Comparison of ENCODE assay signal across 10 cellular contexts in the genomic region with DNA sequence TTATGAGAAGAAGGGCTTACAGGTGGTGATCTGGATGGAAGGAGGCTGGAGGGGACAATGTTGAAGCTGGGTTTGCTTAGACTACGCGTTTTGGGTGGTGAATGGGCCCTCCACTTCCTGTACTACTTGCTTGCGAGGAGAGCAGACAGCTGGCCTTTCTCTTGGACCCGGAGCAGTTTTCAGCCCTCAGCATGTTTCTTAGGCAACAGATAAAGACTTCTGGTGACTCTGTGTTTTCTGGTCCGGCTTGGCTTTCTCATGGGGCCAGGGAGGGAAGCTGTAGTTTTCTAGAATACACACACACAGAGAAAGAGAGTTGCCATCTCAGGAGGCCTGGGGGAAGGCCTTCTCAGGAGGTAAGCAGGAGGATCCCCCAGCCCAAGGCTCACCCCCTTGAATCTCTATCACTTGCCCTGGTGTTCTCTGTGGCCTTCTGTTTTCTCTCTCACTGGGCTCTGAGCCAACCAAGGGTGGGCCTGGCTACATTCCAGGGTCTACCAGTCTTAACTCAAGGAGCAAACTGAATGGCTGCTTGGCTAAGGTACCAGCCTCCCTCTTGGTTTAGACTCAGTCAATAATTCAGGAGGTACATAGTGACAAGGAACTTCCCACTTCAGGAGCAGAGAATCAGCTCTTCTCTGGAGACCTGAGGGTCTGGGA. TPM values are rescaled to one million over a fixed set of nuclear protein-coding genes. Genes with fewer than 3 reads are reported as not detected.
DNase-seq lines count a peak whose midpoint lies in the region; ATAC-seq, FAIRE-seq and TF ChIP-seq lines count a peak whose summit lies in the region.
"Had no signal": no experiment of that assay in that cellular context is flagged by ENCODE, and none has a peak within 500 bp of the region (broad histone marks: within the 10 kb centered on the region; RNA-seq: fewer than 3 reads in every experiment).

No MANE protein-coding gene starts in this region.

- peaks cover 4% of the 10 kb centered on the region for H3K36me3 Mint-ChIP-seq in activated naive CD4-positive, alpha-beta T cell treated with anti-CD3 and anti-CD28 coated beads, Interleukin-2, amount 10 ng/mL, durations not matched to agents 7 days and 5 days
- H3K36me3 Mint-ChIP-seq in activated CD8-positive, alpha-beta T cell treated with anti-CD3 and anti-CD28 coated beads, Interleukin-2, amount 10 ng/mL, durations not matched to agents 7 days and 5 days (ENCODE audit: low read depth) = peaks cover 9% of the 10 kb centered on the region
- H3K36me3 Mint-ChIP-seq in type B pancreatic cell = no peaks in the 10 kb centered on the region

- no peak overlapping the region for H3K4me2 ChIP-seq in SK-N-SH

- peak overlapping the region; percentile 53 for H3K4me3 Mint-ChIP-seq in activated naive CD4-positive, alpha-beta T cell treated with anti-CD3 and anti-CD28 coated beads, Interleukin-2, amount 10 ng/mL, durations not matched to agents 7 days and 5 days
- H3K4me3 Mint-ChIP-seq in activated CD8-positive, alpha-beta T cell treated with anti-CD3 and anti-CD28 coated beads, Interleukin-2, amount 10 ng/mL, durations not matched to agents 7 days and 5 days = peak overlapping the region; percentile 46
- H3K4me3 Mint-ChIP-seq in type B pancreatic cell = peak overlapping the region; percentile 77

- CTCF ChIA-PET in activated naive CD4-positive, alpha-beta T cell treated with anti-CD3 and anti-CD28 coated beads, Interleukin-2, amount 10 ng/mL, durations not matched to agents 7 days and 5 days (lab: Charles Lee) = interaction anchor here (0.8 to 1.6 kb wide), 5 partner anchors 14 to 174 kb away, joined by 3 to 9 read pairs (median 3); a partner anchor contains a TSS
- CTCF ChIA-PET in activated CD8-positive, alpha-beta T cell treated with anti-CD3 and anti-CD28 coated beads, Interleukin-2, amount 10 ng/mL, durations not matched to agents 7 days and 5 days (lab: Charles Lee) = interaction anchor here (0.8 to 7.9 kb wide), 7 partner anchors 15 to 104 kb away, joined by 3 to 63 read pairs (median 8); a partner anchor contains a TSS
- CTCF ChIA-PET in SK-N-SH (lab: Yijun Ruan, JAX) = interaction anchor here (0.9 to 1.4 kb wide), 2 partner anchors 9 to 83 kb away, joined by 3 to 5 read pairs; no protein-coding TSS in a partner anchor

- no peaks in the 10 kb centered on the region for H3F3A ChIP-seq in SK-N-SH (replicated peaks; ENCODE audit: insufficient read depth)

- WGBS in SK-N-SH (ENCODE audit: low lambda C conversion rate) = 73% methylated on average over 5 of the region's 5 CpGs

- peaks cover 38% of the 10 kb centered on the region for H3K4me1 Mint-ChIP-seq in activated naive CD4-positive, alpha-beta T cell treated with anti-CD3 and anti-CD28 coated beads, Interleukin-2, amount 10 ng/mL, durations not matched to agents 7 days and 5 days
- H3K4me1 Mint-ChIP-seq in activated CD8-positive, alpha-beta T cell treated with anti-CD3 and anti-CD28 coated beads, Interleukin-2, amount 10 ng/mL, durations not matched to agents 7 days and 5 days (ENCODE audit: low read depth) = peaks cover 37% of the 10 kb centered on the region
- peaks cover 14% of the 10 kb centered on the region for H3K4me1 Mint-ChIP-seq in type B pancreatic cell (ENCODE audit: unreplicated experiment)

- H3K9me3 Mint-ChIP-seq in activated naive CD4-positive, alpha-beta T cell treated with anti-CD3 and anti-CD28 coated beads, Interleukin-2, amount 10 ng/mL, durations not matched to agents 7 days and 5 days = no peaks in the 10 kb centered on the region
- no peaks in the 10 kb centered on the region for H3K9me3 Mint-ChIP-seq in activated CD8-positive, alpha-beta T cell treated with anti-CD3 and anti-CD28 coated beads, Interleukin-2, amount 10 ng/mL, durations not matched to agents 7 days and 5 days (ENCODE audit: insufficient read depth)
- H3K9me3 Mint-ChIP-seq in type B pancreatic cell = peaks cover 4% of the 10 kb centered on the region

- H3K36me3 ChIP-seq in kidney (ENCODE audit: control insufficient read depth in 1 of 2, insufficient read depth in 2 of 2, low read length in 2 of 2) (peaks cover 9 to 10% of the 10 kb centered on the region in 2 donors), SK-N-SH (replicated peaks in 1 of 2; ENCODE audit: control insufficient read depth in 1 of 2, insufficient read depth in 2 of 2, low read length in 1 of 2) (peaks cover 5 to 7% of the 10 kb centered on the region in 2 experiments)

- H4K20me1 ChIP-seq in SK-N-SH (ENCODE audit: insufficient read depth) = no peaks in the 10 kb centered on the region

- peak overlapping the region; percentile 74 for H3K27ac Mint-ChIP-seq in activated naive CD4-positive, alpha-beta T cell treated with anti-CD3 and anti-CD28 coated beads, Interleukin-2, amount 10 ng/mL, durations not matched to agents 7 days and 5 days
- H3K27ac Mint-ChIP-seq in activated CD8-positive, alpha-beta T cell treated with anti-CD3 and anti-CD28 coated beads, Interleukin-2, amount 10 ng/mL, durations not matched to agents 7 days and 5 days = peak overlapping the region; percentile 81
- H3K27ac Mint-ChIP-seq in type B pancreatic cell = peak overlapping the region; percentile 37

- intact Hi-C loops in kidney (cut with DNase I) = no loop called here

- H3K27ac ChIP-seq in kidney (ENCODE audit: low read depth in 2 of 2, low read length in 2 of 2) (no peak overlapping the region), SK-N-SH (ENCODE audit: low read depth in 2 of 2, low read length in 1 of 2) (no peak overlapping the region)

- FAIRE-seq in kidney (lab: Jason Lieb, UNC) = no peak

- H3K4me3 ChIP-seq in kidney (ENCODE audit: low read length in 2 of 2) (no peak overlapping the region), SK-N-SH (ENCODE audit: low read depth in 2 of 2, low read length in 1 of 2) (no peak overlapping the region)

- peaks cover 18% of the 10 kb centered on the region for H3K79me2 ChIP-seq in SK-N-SH (ENCODE audit: insufficient read depth)

- peak overlapping the region in 1 of 2 donors; percentile 65 for H3K9ac ChIP-seq in kidney (ENCODE audit: low read length in 2 of 2)
- H3K9ac ChIP-seq in SK-N-SH = no peak overlapping the region

- DNase-seq in activated naive CD4-positive, alpha-beta T cell treated with anti-CD3 and anti-CD28 coated beads, Interleukin-2, amount 10 ng/mL, durations not matched to agents 7 days and 5 days = peak; percentile 25
- DNase-seq in activated naive CD4-positive, alpha-beta T cell treated with anti-CD3 and anti-CD28 coated beads, Interleukin-2, amount 50 U/mL, for 16 hours = no peak
- DNase-seq in activated CD8-positive, alpha-beta T cell treated with anti-CD3 and anti-CD28 coated beads, Interleukin-2, amount 10 ng/mL, durations not matched to agents 7 days and 5 days = peak; percentile 47
- DNase-seq in kidney (peak; percentile 48), type B pancreatic cell (ENCODE audit: extremely low spot score, unreplicated experiment) (no peak), SK-N-SH (no peak), NCI-H526 treated with DMSO at 0.1 percent for 48 hours (lab: John Stamatoyannopoulos, UW) (no peak)
- DNase-seq: retina had no signal

- H3K27me3 ChIP-seq in SK-N-SH (ENCODE audit: insufficient read depth) = no peaks in the 10 kb centered on the region

- TF ChIP-seq RAD21 in SK-N-SH (IDR thresholded peaks at IDR 0.05; ENCODE audit: low read length) = no peak

- peaks cover 8% of the 10 kb centered on the region for H3K27me3 Mint-ChIP-seq in activated naive CD4-positive, alpha-beta T cell treated with anti-CD3 and anti-CD28 coated beads, Interleukin-2, amount 10 ng/mL, durations not matched to agents 7 days and 5 days
- no peaks in the 10 kb centered on the region for H3K27me3 Mint-ChIP-seq in activated CD8-positive, alpha-beta T cell treated with anti-CD3 and anti-CD28 coated beads, Interleukin-2, amount 10 ng/mL, durations not matched to agents 7 days and 5 days (ENCODE audit: low read depth)
- no peaks in the 10 kb centered on the region for H3K27me3 Mint-ChIP-seq in type B pancreatic cell

- no peaks in the 10 kb centered on the region for H3K9me2 ChIP-seq in SK-N-SH

- peaks cover 20 to 24% of the 10 kb centered on the region in 2 donors for H3K4me1 ChIP-seq in kidney (ENCODE audit: control insufficient read depth in 1 of 2, insufficient read depth in 1 of 2, low read depth in 1 of 2, low read length in 2 of 2)
- peaks cover 5 to 17% of the 10 kb centered on the region in 2 experiments; a peak in 1 of 4 replicates for H3K4me1 ChIP-seq in SK-N-SH (ENCODE audit: control insufficient read depth in 1 of 2, insufficient read depth in 2 of 2, low read depth in 1 of 2, low read length in 1 of 2)

- H3K9me3 ChIP-seq in kidney (ENCODE audit: control insufficient read depth in 1 of 2, low read length in 2 of 2) (no peaks in the 10 kb centered on the region), SK-N-SH (no peaks in the 10 kb centered on the region)

- POLR2A ChIA-PET in activated CD8-positive, alpha-beta T cell treated with anti-CD3 and anti-CD28 coated beads, Interleukin-2, amount 10 ng/mL, durations not matched to agents 7 days and 5 days (lab: Charles Lee) = interaction anchor here (0.6 to 3.0 kb wide), 6 partner anchors 10 to 248 kb away, joined by 3 to 35 read pairs (median 4); a partner anchor contains a TSS
- POLR2A ChIA-PET in SK-N-SH (lab: Yijun Ruan, JAX) = interaction anchor here (1.3 kb wide), 1 partner anchor 43 kb away, joined by 3 read pairs; a partner anchor contains a TSS

- TF ChIP-seq CTCF in kidney (IDR thresholded peaks at IDR 0.05; ENCODE audit: borderline replicate concordance, extremely low read depth, insufficient read depth) = no peak
- no peak for TF ChIP-seq CTCF in type B pancreatic cell (conservative IDR thresholded peaks at IDR 0.05)
- TF ChIP-seq CTCF in SK-N-SH (IDR thresholded peaks at IDR 0.05) = no peak

- peak; percentile 3 for ATAC-seq in activated CD8-positive, alpha-beta T cell treated with anti-CD3 and anti-CD28 coated beads, Interleukin-2, amount 10 ng/mL, durations not matched to agents 7 days and 5 days
- no peak for ATAC-seq in HG03108 (IDR thresholded peaks at IDR 0.05; ENCODE audit: unreplicated experiment)

- TF ChIP-seq EP300 in SK-N-SH (IDR thresholded peaks at IDR 0.05; ENCODE audit: borderline replicate concordance in 1 of 2, low read depth in 1 of 2, low read length in 1 of 2) = no peak

- no peak overlapping the region for H2AFZ ChIP-seq in SK-N-SH (ENCODE audit: low read depth)

RNA-seq across cellular contexts. Expression of a gene that starts 2.4 kb away (rescaled TPM):
- 10 to 100 TPM; 29.3 to 32.5 TPM for total RNA-seq in activated CD8-positive, alpha-beta T cell treated with anti-CD3 and anti-CD28 coated beads, Interleukin-2, amount 10 ng/mL, durations not matched to agents 7 days and 5 days
- total RNA-seq in kidney = 40.7 TPM
- 78.7 TPM for polyA plus RNA-seq in kidney (ENCODE audit: insufficient read depth, low read depth, low replicate concordance)
- total RNA-seq in type B pancreatic cell (ENCODE audit: low replicate concordance) = 40.9 and 58.0 TPM in 2 replicates
- polyA plus RNA-seq in SK-N-SH (2012; rRNA removed) = 54.7 and 56.1 TPM in 2 replicates
- 16.0 and 21.1 TPM in 2 replicates for polyA plus RNA-seq in SK-N-SH (2012; cell fraction: cytosol; rRNA removed)
- 287 and 291 TPM in 2 replicates for polyA plus RNA-seq in SK-N-SH (2012; cell fraction: nucleus; rRNA removed)

RNA-seq across cellular contexts. Expression of a gene that starts 2.5 kb away (rescaled TPM):
- under 1 TPM; 0.55 to 0.70 TPM for total RNA-seq in activated CD8-positive, alpha-beta T cell treated with anti-CD3 and anti-CD28 coated beads, Interleukin-2, amount 10 ng/mL, durations not matched to agents 7 days and 5 days
- total RNA-seq in kidney = 1.0 TPM
- polyA plus RNA-seq in kidney (ENCODE audit: insufficient read depth, low read depth, low replicate concordance) = 0.13 TPM
- 0.94 and 1.1 TPM in 2 replicates for total RNA-seq in type B pancreatic cell (ENCODE audit: low replicate concordance)
- polyA plus RNA-seq in SK-N-SH (2012; rRNA removed) = 0.06 and 0.21 TPM in 2 replicates
- 0.14 and 0.15 TPM in 2 replicates for polyA plus RNA-seq in SK-N-SH (2012; cell fraction: cytosol; rRNA removed)
- polyA plus RNA-seq in SK-N-SH (2012; cell fraction: nucleus; rRNA removed) = 0.12 and 0.22 TPM in 2 replicates
- total RNA-seq: Daoy had no signal

RNA-seq across cellular contexts. Expression of a gene that starts 21.1 kb away (rescaled TPM):
- 100 to 1,000 TPM; 168 to 182 TPM for total RNA-seq in activated CD8-positive, alpha-beta T cell treated with anti-CD3 and anti-CD28 coated beads, Interleukin-2, amount 10 ng/mL, durations not matched to agents 7 days and 5 days
- total RNA-seq in kidney (80.6 TPM), type B pancreatic cell (ENCODE audit: low replicate concordance) (106 and 128 TPM in 2 replicates)
- polyA plus RNA-seq in kidney (ENCODE audit: insufficient read depth, low read depth, low replicate concordance) (35.9 TPM), SK-N-SH (2012; rRNA removed) (17.6 and 19.8 TPM in 2 replicates)
- polyA plus RNA-seq in SK-N-SH (2012; cell fraction: cytosol; rRNA removed) = 9.4 and 13.7 TPM in 2 replicates
- polyA plus RNA-seq in SK-N-SH (2012; cell fraction: nucleus; rRNA removed) = 41.2 and 52.7 TPM in 2 replicates

RNA-seq across cellular contexts. Expression of a gene that starts 27.0 kb away (rescaled TPM):
- total RNA-seq in activated CD8-positive, alpha-beta T cell treated with anti-CD3 and anti-CD28 coated beads, Interleukin-2, amount 10 ng/mL, durations not matched to agents 7 days and 5 days = under 1 TPM; 0.70 to 0.90 TPM
- total RNA-seq in kidney = 58.0 TPM
- polyA plus RNA-seq in kidney (ENCODE audit: insufficient read depth, low read depth, low replicate concordance) = 80.4 TPM
- total RNA-seq in type B pancreatic cell (ENCODE audit: low replicate concordance) = 10.1 TPM in 1 of 2 replicates, not detected in the other
- 57.2 and 60.1 TPM in 2 replicates for polyA plus RNA-seq in SK-N-SH (2012; rRNA removed)
- polyA plus RNA-seq in SK-N-SH (2012; cell fraction: cytosol; rRNA removed) = 37.6 and 48.6 TPM in 2 replicates
- polyA plus RNA-seq in SK-N-SH (2012; cell fraction: nucleus; rRNA removed) = 115 and 131 TPM in 2 replicates

RNA-seq across cellular contexts. Expression of a gene that starts 43.1 kb away (rescaled TPM):
- 100 to 1,000 TPM; 118 to 121 TPM for total RNA-seq in activated CD8-positive, alpha-beta T cell treated with anti-CD3 and anti-CD28 coated beads, Interleukin-2, amount 10 ng/mL, durations not matched to agents 7 days and 5 days
- total RNA-seq in kidney (125 TPM), type B pancreatic cell (ENCODE audit: low replicate concordance) (191 and 228 TPM in 2 replicates)
- polyA plus RNA-seq in kidney (ENCODE audit: insufficient read depth, low read depth, low replicate concordance) (168 TPM), SK-N-SH (2012; rRNA removed) (202 and 222 TPM in 2 replicates)
- 189 and 200 TPM in 2 replicates for polyA plus RNA-seq in SK-N-SH (2012; cell fraction: cytosol; rRNA removed)
- polyA plus RNA-seq in SK-N-SH (2012; cell fraction: nucleus; rRNA removed) = 104 and 183 TPM in 2 replicates

Comparison
In these comparisons a context has a peak if more than half of its experiments do, and no peak if none do; other contexts are left out.
1. DNase-seq: peak in activated naive CD4-positive, alpha-beta T cell treated with anti-CD3 and anti-CD28 coated beads, Interleukin-2, amount 10 ng/mL, durations not matched to agents 7 days and 5 days (single experiment), activated CD8-positive, alpha-beta T cell treated with anti-CD3 and anti-CD28 coated beads, Interleukin-2, amount 10 ng/mL, durations not matched to agents 7 days and 5 days (single experiment) and kidney (single experiment); none in activated naive CD4-positive, alpha-beta T cell treated with anti-CD3 and anti-CD28 coated beads, Interleukin-2, amount 50 U/mL, for 16 hours (single experiment), type B pancreatic cell (single experiment), SK-N-SH (single experiment) and NCI-H526 treated with DMSO at 0.1 percent for 48 hours (single experiment).
2. Peak in every context shown above with its lines, with median percentiles within 50 percentile points of each other: H3K27ac Mint-ChIP-seq and H3K4me3 Mint-ChIP-seq.